Comparison of ENCODE assay signal across 10 cellular contexts in the genomic region with DNA sequence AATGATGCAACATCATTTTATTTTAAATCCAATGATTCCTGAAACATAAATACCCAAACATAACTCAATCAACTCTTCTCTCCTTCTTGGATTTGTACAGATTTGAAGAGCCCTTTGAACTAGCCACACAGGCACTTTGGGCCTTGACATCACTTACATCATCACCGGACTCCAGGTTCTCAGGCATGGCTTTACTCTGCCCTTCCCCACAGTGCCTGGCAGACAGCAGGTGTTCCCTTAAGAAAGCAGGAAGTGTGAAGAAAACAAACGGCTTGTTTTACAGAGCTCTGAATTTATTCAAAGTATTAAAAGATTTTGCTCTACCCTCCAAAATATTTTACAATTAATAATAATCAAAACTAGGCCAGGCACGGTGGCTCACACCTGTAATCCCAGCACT.
"Had no signal": no experiment of that assay in that cellular context is flagged by ENCODE, and none has a peak within 500 bp of the region (broad histone marks: within the 10 kb centered on the region; RNA-seq: fewer than 3 reads in every experiment).

No MANE protein-coding gene starts in this region.

- H3K27me3 ChIP-seq: breast epithelium had no signal

- ATAC-seq: activated CD4-positive, alpha-beta T cell treated with anti-CD3 and anti-CD28 coated beads for 36 hours had no signal

- DNase-seq: activated CD4-positive, alpha-beta memory T cell treated with anti-CD3 and anti-CD28 coated beads, Interleukin-2, amount 10 ng/mL, durations not matched to agents 7 days and 5 days; activated CD4-positive, alpha-beta T cell treated with anti-CD3 and anti-CD28 coated beads for 36 hours; activated CD8-positive, alpha-beta memory T cell treated with anti-CD3 and anti-CD28 coated beads, Interleukin-2, amount 50 U/mL, for 4 hours; activated naive CD4-positive, alpha-beta T cell; aorta; dermis blood vessel endothelial cell; kidney; stimulated activated CD4-positive, alpha-beta T cell treated with anti-CD3 and anti-CD28 coated beads, Interleukin-12 subunit alpha, Interleukin-12 subunit beta, amount 100 ng/mL, for 4 hours; stimulated activated naive CD4-positive, alpha-beta T cell had no signal

- FAIRE-seq: kidney had no signal

- H3K4me3 ChIP-seq: breast epithelium had no signal

- H3K27ac ChIP-seq: breast epithelium had no signal
